In the genomic region with DNA sequence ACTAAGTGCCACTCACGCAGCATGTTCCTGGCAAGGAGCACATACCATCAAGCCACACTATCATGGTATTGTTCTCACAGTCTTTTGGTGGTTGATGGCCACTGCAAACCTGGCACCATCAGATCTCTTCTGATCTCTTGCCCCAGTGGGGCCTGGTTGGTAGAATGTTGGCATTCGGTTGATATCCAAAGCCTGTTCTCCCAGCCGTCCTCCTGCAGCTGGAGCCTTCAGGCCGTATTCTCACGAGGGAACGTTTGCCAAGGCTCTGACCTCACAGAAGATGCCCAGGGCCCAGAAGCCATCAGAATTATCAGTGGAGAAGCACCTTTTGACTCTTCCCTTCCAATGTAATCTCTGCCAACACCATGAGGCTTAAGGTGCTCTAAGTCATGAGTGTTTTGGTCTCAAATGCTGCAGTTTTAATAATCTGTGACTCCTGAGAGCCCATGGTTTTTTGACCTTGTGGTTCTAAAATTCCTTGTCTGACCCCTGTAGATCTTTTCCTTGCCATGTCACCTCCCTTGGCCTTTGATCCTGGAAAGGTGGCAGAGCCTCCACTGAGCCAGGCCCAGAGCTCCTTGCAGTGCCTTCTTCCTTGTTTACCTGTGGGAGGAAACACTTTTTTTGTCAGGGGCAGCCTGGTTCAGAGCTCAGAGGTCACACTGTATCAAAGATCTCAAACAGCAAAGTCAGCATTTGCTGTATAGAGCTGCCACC, we compare ENCODE assay signal across 1 cellular context.
TF ChIP-seq lines count a peak whose summit lies in the region.

No MANE protein-coding gene starts in this region.

TF ChIP-seq in WTC11, 78 proteins besides CTCF, POLR2A, EP300 and RAD21 (continued from another document):
- TF ChIP-seq FOXP4 (CRISPR knock-in tag; IDR thresholded peaks at IDR 0.05) (no peak), SMAD3 (CRISPR knock-in tag; IDR thresholded peaks at IDR 0.05; ENCODE audit: borderline replicate concordance) (no peak), MLX (CRISPR knock-in tag; IDR thresholded peaks at IDR 0.05) (no peak), ZNF263 (CRISPR knock-in tag; IDR thresholded peaks at IDR 0.05; ENCODE audit: low read depth) (no peak), NR3C1 (CRISPR knock-in tag; conservative IDR thresholded peaks at IDR 0.05; ENCODE audit: low read depth) (no peak), JAZF1 (CRISPR knock-in tag; IDR thresholded peaks at IDR 0.05) (no peak), ATF1 (CRISPR knock-in tag; IDR thresholded peaks at IDR 0.05) (no peak), ZNF121 (CRISPR knock-in tag; IDR thresholded peaks at IDR 0.05) (no peak), FOXJ3 (CRISPR knock-in tag; IDR thresholded peaks at IDR 0.05; ENCODE audit: borderline replicate concordance) (no peak)
- TF ChIP-seq, protein P1, sequence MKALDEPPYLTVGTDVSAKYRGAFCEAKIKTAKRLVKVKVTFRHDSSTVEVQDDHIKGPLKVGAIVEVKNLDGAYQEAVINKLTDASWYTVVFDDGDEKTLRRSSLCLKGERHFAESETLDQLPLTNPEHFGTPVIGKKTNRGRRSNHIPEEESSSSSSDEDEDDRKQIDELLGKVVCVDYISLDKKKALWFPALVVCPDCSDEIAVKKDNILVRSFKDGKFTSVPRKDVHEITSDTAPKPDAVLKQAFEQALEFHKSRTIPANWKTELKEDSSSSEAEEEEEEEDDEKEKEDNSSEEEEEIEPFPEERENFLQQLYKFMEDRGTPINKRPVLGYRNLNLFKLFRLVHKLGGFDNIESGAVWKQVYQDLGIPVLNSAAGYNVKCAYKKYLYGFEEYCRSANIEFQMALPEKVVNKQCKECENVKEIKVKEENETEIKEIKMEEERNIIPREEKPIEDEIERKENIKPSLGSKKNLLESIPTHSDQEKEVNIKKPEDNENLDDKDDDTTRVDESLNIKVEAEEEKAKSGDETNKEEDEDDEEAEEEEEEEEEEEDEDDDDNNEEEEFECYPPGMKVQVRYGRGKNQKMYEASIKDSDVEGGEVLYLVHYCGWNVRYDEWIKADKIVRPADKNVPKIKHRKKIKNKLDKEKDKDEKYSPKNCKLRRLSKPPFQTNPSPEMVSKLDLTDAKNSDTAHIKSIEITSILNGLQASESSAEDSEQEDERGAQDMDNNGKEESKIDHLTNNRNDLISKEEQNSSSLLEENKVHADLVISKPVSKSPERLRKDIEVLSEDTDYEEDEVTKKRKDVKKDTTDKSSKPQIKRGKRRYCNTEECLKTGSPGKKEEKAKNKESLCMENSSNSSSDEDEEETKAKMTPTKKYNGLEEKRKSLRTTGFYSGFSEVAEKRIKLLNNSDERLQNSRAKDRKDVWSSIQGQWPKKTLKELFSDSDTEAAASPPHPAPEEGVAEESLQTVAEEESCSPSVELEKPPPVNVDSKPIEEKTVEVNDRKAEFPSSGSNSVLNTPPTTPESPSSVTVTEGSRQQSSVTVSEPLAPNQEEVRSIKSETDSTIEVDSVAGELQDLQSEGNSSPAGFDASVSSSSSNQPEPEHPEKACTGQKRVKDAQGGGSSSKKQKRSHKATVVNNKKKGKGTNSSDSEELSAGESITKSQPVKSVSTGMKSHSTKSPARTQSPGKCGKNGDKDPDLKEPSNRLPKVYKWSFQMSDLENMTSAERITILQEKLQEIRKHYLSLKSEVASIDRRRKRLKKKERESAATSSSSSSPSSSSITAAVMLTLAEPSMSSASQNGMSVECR (CRISPR knock-in tag; IDR thresholded peaks at IDR 0.05; ENCODE audit: borderline replicate concordance), result no peak
- TF ChIP-seq, protein P2, sequence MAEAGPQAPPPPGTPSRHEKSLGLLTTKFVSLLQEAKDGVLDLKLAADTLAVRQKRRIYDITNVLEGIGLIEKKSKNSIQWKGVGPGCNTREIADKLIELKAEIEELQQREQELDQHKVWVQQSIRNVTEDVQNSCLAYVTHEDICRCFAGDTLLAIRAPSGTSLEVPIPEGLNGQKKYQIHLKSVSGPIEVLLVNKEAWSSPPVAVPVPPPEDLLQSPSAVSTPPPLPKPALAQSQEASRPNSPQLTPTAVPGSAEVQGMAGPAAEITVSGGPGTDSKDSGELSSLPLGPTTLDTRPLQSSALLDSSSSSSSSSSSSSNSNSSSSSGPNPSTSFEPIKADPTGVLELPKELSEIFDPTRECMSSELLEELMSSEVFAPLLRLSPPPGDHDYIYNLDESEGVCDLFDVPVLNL (CRISPR knock-in tag; IDR thresholded peaks at IDR 0.05; ENCODE audit: borderline replicate concordance, low read depth), result no peak
